In genomic region chr7:76310102-76310957, GRCh38 we compare ENCODE assay signal across 9 cellular contexts. TPM values are rescaled to one million over a fixed set of nuclear protein-coding genes. Genes with fewer than 3 reads are reported as not detected.
DNase-seq lines count a peak whose midpoint lies in the region; ATAC-seq and TF ChIP-seq lines count a peak whose summit lies in the region.
"Had no signal": no experiment of that assay in that cellular context is flagged by ENCODE, and none has a peak within 500 bp of the region (broad histone marks: within the 10 kb centered on the region; RNA-seq: fewer than 3 reads in every experiment).

No MANE protein-coding gene starts in this region.

- no peak overlapping the region for H3K4me3 Mint-ChIP-seq in HFFc6
- H3K4me3 Mint-ChIP-seq: activated naive CD8-positive, alpha-beta T cell had no signal

- 0 out of 2 replicates have a peak, but pooled peaks cover 4% of the 10 kb centered on the region for H3K36me3 Mint-ChIP-seq in HFFc6 (ENCODE audit: low read depth)
- H3K36me3 Mint-ChIP-seq: activated naive CD8-positive, alpha-beta T cell had no signal

- peak; percentile 85 for DNase-seq in NCI-H1105 treated with DMSO at 0.1 percent for 48 hours (lab: John Stamatoyannopoulos, UW)
- DNase-seq in SHP77 (lab: John Stamatoyannopoulos, UW): peak; percentile 69 to 82
- peak; percentile 98 for DNase-seq in foreskin melanocyte
- no peak for DNase-seq in stomach
- no peak for DNase-seq in HFFc6
- no peak for DNase-seq in stimulated activated CD4-positive, alpha-beta T cell treated with anti-CD3 and anti-CD28 coated beads, Interleukin-4, amount 100 ng/mL, for 4 hours

- peaks cover 16% of the 10 kb centered on the region for H3K4me1 Mint-ChIP-seq in HFFc6 (ENCODE audit: low read depth)

- H3K4me1 ChIP-seq in stomach: peaks cover 12 to 37% (median 31%) of the 10 kb centered on the region in 4 donors

- no peaks in the 10 kb centered on the region for H3K9me3 Mint-ChIP-seq in HFFc6

- TF ChIP-seq CTCF in stomach (IDR thresholded peaks at IDR 0.05) (no peak), HFFc6 (IDR thresholded peaks at IDR 0.05) (no peak)

- H3K9me3 ChIP-seq in stomach: no peaks in the 10 kb centered on the region

- TF ChIP-seq EP300 in stomach (IDR thresholded peaks at IDR 0.05): no peak

- H3K27ac ChIP-seq in stomach: peak overlapping the region in 4 of 5 donors; percentile 24 to 76 (median 44)

- intact Hi-C loops in stomach (cut with DNase I; ENCODE audit: low total_unique reads): loop anchor here (5.0 kb wide), 1 partner anchor 138 kb away; no protein-coding TSS in a partner anchor

- H3K27me3 ChIP-seq in stomach: no peaks in the 10 kb centered on the region

- no peaks in the 10 kb centered on the region; the same call in 1 of the 2 replicates for H3K27me3 Mint-ChIP-seq in HFFc6 (ENCODE audit: insufficient read depth)
- H3K27me3 Mint-ChIP-seq: activated naive CD8-positive, alpha-beta T cell had no signal

- 53 to 57% (median 55%) methylated on average over 20 to 21 of the region's 21 CpGs for WGBS in stomach, 5 donors

- TF ChIP-seq POLR2A in stomach (IDR thresholded peaks at IDR 0.05): no peak

- ATAC-seq in HG03520 (IDR thresholded peaks at IDR 0.05; ENCODE audit: unreplicated experiment): no peak
- ATAC-seq in HG03280 (IDR thresholded peaks at IDR 0.05; ENCODE audit: unreplicated experiment): no peak

- no peaks in the 10 kb centered on the region for H3K36me3 ChIP-seq in stomach

- no peak overlapping the region for H3K4me3 ChIP-seq in stomach

- H3K27ac Mint-ChIP-seq in HFFc6: no peak overlapping the region
- H3K27ac Mint-ChIP-seq: activated naive CD8-positive, alpha-beta T cell had no signal

RNA-seq across cellular contexts. Expression of gene HSPB1, which starts 7.9 kb away (rescaled TPM):
- 1,000 to 10,000 TPM in 1 of 5 donors, 100 to 1,000 TPM in 3, 10 to 100 TPM in 1; 21.8 to 2,022 (median 373) TPM for total RNA-seq in stomach
- 1,000 to 10,000 TPM in 1 of 3 donors, 100 to 1,000 TPM in 2; 320 to 2,297 (median 486) TPM for polyA plus RNA-seq in stomach
- total RNA-seq in HFFc6 (2021; fragmentation: NEBNext Ultra II Directional; extraction: Animal tissue kit (Norgen Biotek cat#: 25700)): 1,000 to 10,000 TPM; 1,016 to 1,211 (median 1,126) TPM

RNA-seq across cellular contexts. Expression of gene YWHAG, which starts 48.5 kb away (rescaled TPM):
- 10 to 100 TPM; 28.6 to 64.6 (median 56.2) TPM for total RNA-seq in stomach
- 10 to 100 TPM; 26.7 to 42.5 (median 41.2) TPM for polyA plus RNA-seq in stomach
- 100 to 1,000 TPM; 171 to 210 (median 180) TPM for total RNA-seq in HFFc6 (2021; fragmentation: NEBNext Ultra II Directional; extraction: Animal tissue kit (Norgen Biotek cat#: 25700))

Comparison
In these comparisons a context has a peak if more than half of its experiments do, and no peak if none do; other contexts are left out.
1. DNase-seq: peak in NCI-H1105 treated with DMSO at 0.1 percent for 48 hours (single experiment), SHP77 (2 of 2) and foreskin melanocyte (single experiment); none in stomach (single experiment), HFFc6 (single experiment) and stimulated activated CD4-positive, alpha-beta T cell treated with anti-CD3 and anti-CD28 coated beads, Interleukin-4, amount 100 ng/mL, for 4 hours (0 of 2).